Comparison of ENCODE assay signal across 8 cellular contexts in the genomic region with DNA sequence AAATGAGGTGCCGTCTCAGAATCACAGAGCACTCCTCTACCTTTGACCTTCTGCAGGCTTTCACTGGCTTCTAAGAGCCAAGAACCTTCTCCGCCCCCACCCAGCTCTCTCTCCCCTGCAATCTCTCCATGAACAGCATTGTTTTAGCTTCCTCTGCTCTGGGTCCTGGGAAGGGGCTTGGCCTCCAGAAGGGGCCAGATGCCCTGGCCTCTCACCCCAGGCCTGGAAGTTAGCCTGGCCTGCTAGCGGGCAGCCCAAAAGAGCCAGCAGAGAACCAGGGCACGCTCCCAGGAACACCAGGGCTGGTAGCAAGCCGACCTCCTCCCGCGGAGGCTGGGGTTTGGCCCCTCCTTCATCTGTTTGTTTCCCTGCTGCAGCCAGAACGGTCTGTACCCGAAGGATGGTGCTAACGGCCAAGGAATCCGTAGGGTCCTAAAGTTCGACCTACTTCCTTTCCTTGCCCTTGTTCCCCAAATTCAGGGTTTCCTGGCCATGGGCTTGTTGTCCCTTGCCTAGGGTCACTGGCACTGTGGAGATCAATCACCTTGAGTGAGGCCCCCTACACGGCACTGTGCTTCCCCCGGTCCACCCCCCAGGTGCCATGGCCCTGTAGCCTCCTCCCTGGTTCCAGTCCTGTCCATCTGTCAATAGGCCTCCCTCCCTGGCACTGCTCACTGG.
DNase-seq lines count a peak whose midpoint lies in the region; ATAC-seq lines count a peak whose summit lies in the region.

No MANE protein-coding gene starts in this region.

- peak overlapping the region; percentile 72 for H3K27ac ChIP-seq in HUES6 (ENCODE audit: low read depth, low read length)
- peak overlapping the region; percentile 99 for H3K27ac ChIP-seq in cingulate gyrus (ENCODE audit: low read depth, low read length)
- H3K27ac ChIP-seq in skin epidermis, result peak overlapping the region; percentile 28 to 90 (median 74)

- peaks cover 28% of the 10 kb centered on the region for H3K4me1 ChIP-seq in HUES6 (ENCODE audit: control insufficient read depth, insufficient read depth, low read length)

- ATAC-seq in HG03571 (IDR thresholded peaks at IDR 0.05; ENCODE audit: unreplicated experiment), result no peak
- no peak for ATAC-seq in GM19035 (IDR thresholded peaks at IDR 0.05; ENCODE audit: unreplicated experiment)

- no peaks in the 10 kb centered on the region for H3K27me3 ChIP-seq in HUES6 (ENCODE audit: control insufficient read depth, insufficient read depth, low read length)

- H3K36me3 ChIP-seq in HUES6 (ENCODE audit: control insufficient read depth, insufficient read depth, low read length), result no peaks in the 10 kb centered on the region

- H3K4me3 ChIP-seq in HUES6 (ENCODE audit: low read depth, low read length), result peak overlapping the region; percentile 19; the same call in 1 of the 2 replicates
- peak overlapping the region in 1 of 7 experiments; percentile 9 for H3K4me3 ChIP-seq in skin epidermis

- DNase-seq in DMS 273 (lab: John Stamatoyannopoulos, UW; ENCODE audit: unreplicated experiment) (peak; percentile 78), SW480 (ENCODE audit: low spot score) (peak; percentile 64), islet precursor cell (peak; percentile 90)

- H3K9me3 ChIP-seq in HUES6 (ENCODE audit: control insufficient read depth, insufficient read depth, low read depth, low read length), result no peaks in the 10 kb centered on the region

- H3K9ac ChIP-seq in HUES6 (ENCODE audit: low read length), result peak overlapping the region; percentile 18
